ENCODE assay signal across 8 cellular contexts in the genomic region with DNA sequence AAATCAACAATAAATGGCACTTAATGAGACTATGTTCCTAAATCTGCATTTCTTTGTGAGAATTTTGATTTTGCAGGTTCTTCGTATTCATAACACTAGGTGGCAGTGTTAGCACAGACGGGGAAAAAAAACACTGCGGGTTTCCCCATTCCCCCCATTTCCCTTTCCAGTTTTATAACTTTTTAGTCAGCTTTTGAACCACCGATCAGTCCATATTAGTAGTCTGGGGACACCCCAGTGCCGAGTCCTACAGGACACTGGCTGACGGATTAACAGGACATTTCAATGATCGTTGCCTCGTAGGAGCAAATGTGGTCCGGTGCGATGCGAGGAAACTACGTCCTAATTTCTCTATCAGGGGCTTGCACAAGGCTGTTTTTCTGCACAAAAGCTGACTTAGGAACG.
DNase-seq lines count a peak whose midpoint lies in the region; ATAC-seq and TF ChIP-seq lines count a peak whose summit lies in the region.

No MANE protein-coding gene starts in this region.

- H3K9me3 Mint-ChIP-seq in HFFc6: peaks cover 51% of the 10 kb centered on the region

- intact Hi-C loops in aorta (cut with DNase I): loop anchor here (2.0 to 10.0 kb wide), 3 partner anchors 144 to 1032 kb away; no protein-coding TSS in a partner anchor

- H3K18ac ChIP-seq in mesenchymal stem cell (ENCODE audit: low read depth in 1 of 2, low read length in 2 of 2): peak overlapping the region in 1 of 2 experiments; percentile 40

- no peak overlapping the region for H3K14ac ChIP-seq in mesenchymal stem cell (ENCODE audit: low read length in 2 of 2)

- H2AFZ ChIP-seq in mesenchymal stem cell (ENCODE audit: low read depth, low read length): no peak overlapping the region

- peaks cover 80% of the 10 kb centered on the region for H3K27me3 Mint-ChIP-seq in HFFc6 (ENCODE audit: insufficient read depth)

- DNase-seq in DMS53 treated with DMSO at 0.1 percent for 48 hours (lab: John Stamatoyannopoulos, UW; ENCODE audit: unreplicated experiment) (peak; percentile 0), HFFc6 (no peak), SKM-1 (lab: John Stamatoyannopoulos, UW; ENCODE audit: unreplicated experiment) (peak; percentile 18), choroid plexus epithelial cell (ENCODE audit: low read depth) (peak; percentile 32), mesenchymal stem cell (peak; percentile 32), aorta (no peak)
- no peak for DNase-seq in NK-92 treated with Interleukin-12 subunit alpha and Interleukin-12 subunit beta, amount 100 ng/mL, for 24 hours (lab: John Stamatoyannopoulos, UW)

- H3K4ac ChIP-seq in mesenchymal stem cell (ENCODE audit: low read depth in 1 of 2, low read length in 2 of 2): no peak overlapping the region

- H3K27ac Mint-ChIP-seq in HFFc6: peak overlapping the region; percentile 60

- no peaks in the 10 kb centered on the region for H3K79me1 ChIP-seq in mesenchymal stem cell (replicated peaks; ENCODE audit: low read length, poor library complexity, severe bottlenecking)

- peak overlapping the region; percentile 36 for H2AK5ac ChIP-seq in mesenchymal stem cell (ENCODE audit: low read length, severe bottlenecking)

- peak overlapping the region; percentile 89 for H3K4me3 Mint-ChIP-seq in HFFc6

- ATAC-seq in aorta (ENCODE audit: low FRiP score) (peak; percentile 81), GM19455 (IDR thresholded peaks at IDR 0.05; ENCODE audit: unreplicated experiment) (no peak)

- TF ChIP-seq CTCF in HFFc6 (IDR thresholded peaks at IDR 0.05) (peak; percentile 91), choroid plexus epithelial cell (conservative IDR thresholded peaks at IDR 0.05; ENCODE audit: low read depth, low read length) (peak; percentile 73)

- peaks cover 12% of the 10 kb centered on the region for H3K36me3 Mint-ChIP-seq in HFFc6 (ENCODE audit: low read depth)

- H3K4me2 ChIP-seq in mesenchymal stem cell (ENCODE audit: low read length, poor library complexity, severe bottlenecking): no peak overlapping the region

- H2BK15ac ChIP-seq in mesenchymal stem cell (ENCODE audit: low read depth, poor library complexity, severe bottlenecking): no peak overlapping the region

- H3K4me1 ChIP-seq in mesenchymal stem cell (ENCODE audit: control insufficient read depth, insufficient read depth, low read depth, low read length) (no peaks in the 10 kb centered on the region), aorta (ENCODE audit: control insufficient read depth in 1 of 2, insufficient read depth in 2 of 2, low read length in 2 of 2) (no peaks in the 10 kb centered on the region)

- H3K27me3 ChIP-seq in mesenchymal stem cell (ENCODE audit: control insufficient read depth in 1 of 2, insufficient read depth in 1 of 2, low read length in 2 of 2) (no peaks in the 10 kb centered on the region), aorta (ENCODE audit: control insufficient read depth in 1 of 2, insufficient read depth in 2 of 2, low read length in 1 of 2) (no peaks in the 10 kb centered on the region)

- H2BK5ac ChIP-seq in mesenchymal stem cell (ENCODE audit: low read depth, low read length, poor library complexity, severe bottlenecking): no peak overlapping the region

- peak overlapping the region; percentile 95 for H3K9ac ChIP-seq in mesenchymal stem cell (ENCODE audit: low read length)

- H3K36me3 ChIP-seq in mesenchymal stem cell (ENCODE audit: control insufficient read depth in 1 of 2, insufficient read depth in 2 of 2, low read depth in 1 of 2, low read length in 2 of 2): no peaks in the 10 kb centered on the region
- H3K36me3 ChIP-seq in aorta (ENCODE audit: control insufficient read depth in 1 of 2, insufficient read depth in 2 of 2, low read length in 1 of 2): no peaks in the 10 kb centered on the region

- no peak overlapping the region for H3K23ac ChIP-seq in mesenchymal stem cell (ENCODE audit: low read length in 2 of 2)

- no peak overlapping the region for H3K27ac ChIP-seq in mesenchymal stem cell (ENCODE audit: low read length, poor library complexity, severe bottlenecking)
- H3K27ac ChIP-seq in aorta (ENCODE audit: low read depth in 1 of 2, low read length in 2 of 2): no peak overlapping the region

- H3K9me3 ChIP-seq in mesenchymal stem cell (ENCODE audit: control insufficient read depth, low read length): no peaks in the 10 kb centered on the region
- no peaks in the 10 kb centered on the region for H3K9me3 ChIP-seq in aorta (ENCODE audit: control insufficient read depth, low read length)

- peak overlapping the region; percentile 44 for H3K4me3 ChIP-seq in choroid plexus epithelial cell (ENCODE audit: low read depth, low read length)
- peak overlapping the region in 1 of 2 experiments; percentile 87 for H3K4me3 ChIP-seq in mesenchymal stem cell (ENCODE audit: insufficient read depth in 1 of 2, low read depth in 1 of 2, low read length in 2 of 2)
- peak overlapping the region; percentile 31 to 32 for H3K4me3 ChIP-seq in aorta (ENCODE audit: low read length in 2 of 2)

- H4K91ac ChIP-seq in mesenchymal stem cell (ENCODE audit: low read length): no peak overlapping the region

- no peak overlapping the region for H4K8ac ChIP-seq in mesenchymal stem cell (ENCODE audit: low read length)

- peaks cover 54% of the 10 kb centered on the region for H3K4me1 Mint-ChIP-seq in HFFc6 (ENCODE audit: low read depth)

- no peak overlapping the region for H2BK120ac ChIP-seq in mesenchymal stem cell (ENCODE audit: low read depth, low read length)

- peak overlapping the region in 1 of 2 experiments; percentile 8 for H2BK12ac ChIP-seq in mesenchymal stem cell (ENCODE audit: low read length in 2 of 2)

- 58% methylated on average over 13 of the region's 13 CpGs for WGBS in mesenchymal stem cell
- WGBS in aorta, 2 donors: 9% methylated on average over 13 of the region's 13 CpGs

Comparison
In these comparisons a context has a peak if more than half of its experiments do, and no peak if none do; other contexts are left out.
1. DNase-seq: peak in DMS53 treated with DMSO at 0.1 percent for 48 hours (single experiment), SKM-1 (single experiment), choroid plexus epithelial cell (single experiment) and mesenchymal stem cell (single experiment); none in HFFc6 (single experiment), aorta (0 of 2) and NK-92 treated with Interleukin-12 subunit alpha and Interleukin-12 subunit beta, amount 100 ng/mL, for 24 hours (single experiment).